Comparison of ENCODE assay signal across 11 cellular contexts in the genomic region with DNA sequence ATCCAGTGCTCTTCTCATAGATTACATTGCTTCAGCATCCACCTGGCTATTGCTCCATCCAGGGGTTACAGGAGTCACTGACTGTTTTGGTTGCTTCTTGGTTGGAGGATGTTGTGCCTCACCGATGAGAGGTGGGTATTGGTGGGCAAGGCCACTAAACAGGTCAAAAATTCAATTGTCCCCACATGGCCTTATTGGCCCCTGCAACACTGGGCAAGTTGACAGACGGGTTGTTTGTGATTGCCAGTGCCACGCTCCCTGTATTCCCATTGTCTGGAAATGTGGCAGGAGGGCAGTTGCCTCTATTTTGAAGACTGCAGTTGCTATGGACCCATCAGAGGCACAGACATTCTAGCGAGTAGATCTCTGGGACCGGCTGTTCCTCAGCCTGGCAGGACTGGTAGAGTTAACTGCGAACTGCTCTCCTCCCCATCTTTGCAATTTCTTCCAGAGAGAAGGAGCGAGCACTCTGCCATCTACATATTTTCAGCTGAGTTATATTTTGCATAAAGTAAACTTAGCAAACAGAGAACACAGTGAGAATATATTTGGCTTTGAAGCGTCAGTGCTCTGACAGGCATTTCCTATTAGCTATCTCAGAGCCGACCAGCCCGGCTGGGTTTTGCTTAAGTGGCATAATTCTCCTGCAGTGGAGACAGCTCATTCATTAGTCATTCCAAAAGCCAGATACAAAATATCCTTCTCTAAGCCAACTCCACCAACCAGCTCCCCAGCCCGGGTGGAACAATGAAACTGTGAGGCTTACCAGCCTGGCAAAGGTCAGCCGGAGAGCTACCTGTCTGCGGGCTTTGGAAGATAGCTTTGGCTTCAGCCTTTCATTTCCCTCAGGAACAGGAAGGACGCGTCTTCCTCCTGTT. TPM values are rescaled to one million over a fixed set of nuclear protein-coding genes. Genes with fewer than 3 reads are reported as not detected.
DNase-seq lines count a peak whose midpoint lies in the region; ATAC-seq, FAIRE-seq and TF ChIP-seq lines count a peak whose summit lies in the region.
"Had no signal": no experiment of that assay in that cellular context is flagged by ENCODE, and none has a peak within 500 bp of the region (broad histone marks: within the 10 kb centered on the region; RNA-seq: fewer than 3 reads in every experiment).

No MANE protein-coding gene starts in this region.

- WGBS in lung, 2 donors = 51 to 61% methylated on average over 15 of the region's 15 CpGs

- no peaks in the 10 kb centered on the region for H3K27me3 ChIP-seq in lung (ENCODE audit: control insufficient read depth, insufficient read depth)
- H3K27me3 ChIP-seq: upper lobe of left lung had no signal

- H3K4me3 Mint-ChIP-seq in chondrocyte (ENCODE audit: unreplicated experiment) = no peak overlapping the region

- intact Hi-C loops in Right ventricle myocardium superior (cut with DNase I) (no loop called here), Right ventricle myocardium inferior (cut with DNase I) (no loop called here)

- no peak overlapping the region for H3K4me3 ChIP-seq in lung
- H3K4me3 ChIP-seq: upper lobe of left lung had no signal

- ATAC-seq in Right ventricle myocardium superior (ENCODE audit: poor library complexity) (no peak), Right ventricle myocardium inferior (no peak), lung (ENCODE audit: insufficient read depth, low FRiP score) (peak; percentile 8)

- TF ChIP-seq CTCF in chondrocyte (IDR thresholded peaks at IDR 0.05) = no peak
- no peak for TF ChIP-seq CTCF in lung (IDR thresholded peaks at IDR 0.05; ENCODE audit: control extremely low read depth, extremely low read depth)

- peaks cover 26% of the 10 kb centered on the region for H3K4me1 Mint-ChIP-seq in chondrocyte (ENCODE audit: low read depth)

- peaks cover under 1% of the 10 kb centered on the region for H3K36me3 Mint-ChIP-seq in chondrocyte (ENCODE audit: low read depth)

- no peak for FAIRE-seq in urothelium cell line (lab: Jason Lieb, UNC)

- H3K9me3 ChIP-seq in lung (ENCODE audit: control insufficient read depth in 2 of 2, insufficient read depth in 1 of 2, low read length in 1 of 2) = no peaks in the 10 kb centered on the region
- H3K9me3 ChIP-seq: upper lobe of left lung had no signal

- DNase-seq in Right ventricle myocardium superior = peak; percentile 24
- no peak for DNase-seq in Right ventricle myocardium inferior (ENCODE audit: missing footprints)
- DNase-seq in chondrocyte (ENCODE audit: low spot score) = peak; percentile 22
- DNase-seq in lung (ENCODE audit: low spot score) = no peak
- peak; percentile 35 for DNase-seq in urothelium cell line (ENCODE audit: low spot score)
- no peak for DNase-seq in iPS-NIHi11 (ENCODE audit: low spot score)
- no peak for DNase-seq in NCI-H1105 (lab: John Stamatoyannopoulos, UW)
- DNase-seq in stimulated activated CD4-positive, alpha-beta T cell treated with anti-CD3 and anti-CD28 coated beads, Interleukin-12 subunit alpha, Interleukin-12 subunit beta, amount 100 ng/mL, for 4 hours = no peak
- DNase-seq: ACHN; stimulated activated CD4-positive, alpha-beta T cell treated with anti-CD3 and anti-CD28 coated beads, Interleukin-4, amount 100 ng/mL, for 24 hours had no signal

- H3K27ac ChIP-seq in lung (ENCODE audit: low read depth in 1 of 2, low read length in 1 of 2) = no peak overlapping the region
- H3K27ac ChIP-seq: upper lobe of left lung had no signal

- no peaks in the 10 kb centered on the region for H3K9me3 Mint-ChIP-seq in chondrocyte (ENCODE audit: low read depth)

- peaks cover 2% of the 10 kb centered on the region for H3K27me3 Mint-ChIP-seq in chondrocyte (ENCODE audit: low read depth)

- H3K4me1 ChIP-seq in lung (ENCODE audit: control insufficient read depth in 2 of 2, insufficient read depth in 2 of 2, low read length in 2 of 2) = peaks cover 0 to 5% of the 10 kb centered on the region in 2 donors

- peak overlapping the region; percentile 57 for H3K27ac Mint-ChIP-seq in chondrocyte (ENCODE audit: unreplicated experiment)

- no peaks in the 10 kb centered on the region for H3K36me3 ChIP-seq in lung (ENCODE audit: control insufficient read depth in 2 of 2, insufficient read depth in 2 of 2, low read length in 2 of 2)
- H3K36me3 ChIP-seq: upper lobe of left lung had no signal

RNA-seq across cellular contexts. Expression of gene MAGEF1, which starts 26.0 kb away (rescaled TPM):
- total RNA-seq in Right ventricle myocardium superior = 28.5 TPM
- total RNA-seq in Right ventricle myocardium inferior = 31.3 TPM
- 35.0 to 37.8 TPM (median 36.1 TPM) in 3 replicates for total RNA-seq in chondrocyte
- total RNA-seq in lung = 10 to 100 TPM; 30.9 to 35.3 TPM
- polyA plus RNA-seq in lung = 10 to 100 TPM; 30.1 to 36.1 TPM

Comparison
In these comparisons a context has a peak if more than half of its experiments do, and no peak if none do; other contexts are left out.
1. DNase-seq: peak in Right ventricle myocardium superior (single experiment), chondrocyte (single experiment) and urothelium cell line (single experiment); none in Right ventricle myocardium inferior (single experiment), lung (single experiment), iPS-NIHi11 (single experiment), NCI-H1105 (single experiment) and stimulated activated CD4-positive, alpha-beta T cell treated with anti-CD3 and anti-CD28 coated beads, Interleukin-12 subunit alpha, Interleukin-12 subunit beta, amount 100 ng/mL, for 4 hours (single experiment).